Comparison of ENCODE assay signal across 1 cellular context in genomic region chr10:34319197-34319846, GRCh38.
TF ChIP-seq lines count a peak whose summit lies in the region.

No MANE protein-coding gene starts in this region.

TF ChIP-seq in IMR-90, 13 proteins besides CTCF, POLR2A, EP300 and RAD21 (continued from another document):
- peak; percentile 47; the same call in 1 of the 2 replicates for TF ChIP-seq FOS (IDR thresholded peaks at IDR 0.05; ENCODE audit: low read depth, low read length)
